In genomic region chr2:203021986-203022385, GRCh38 we compare ENCODE assay signal across 1 cellular context.
TF ChIP-seq lines count a peak whose summit lies in the region.

No MANE protein-coding gene starts in this region.

TF ChIP-seq in GM12878, 131 proteins besides CTCF, POLR2A, EP300 and RAD21 (continued from another document):
- TF ChIP-seq HSF1 (IDR thresholded peaks at IDR 0.05; ENCODE audit: low read depth, low read length), result no peak
- TF ChIP-seq HDGF (IDR thresholded peaks at IDR 0.05), result no peak
- no peak for TF ChIP-seq TCF12 (IDR thresholded peaks at IDR 0.05; ENCODE audit: low read depth, low read length)
- TF ChIP-seq KLF5 (IDR thresholded peaks at IDR 0.05; ENCODE audit: partially characterized antibody), result no peak
- no peak for TF ChIP-seq FOXM1 (IDR thresholded peaks at IDR 0.05; ENCODE audit: low read depth, low read length)
- no peak for TF ChIP-seq KDM1A (IDR thresholded peaks at IDR 0.05; ENCODE audit: borderline replicate concordance)
